Comparison of ENCODE assay signal across 24 cellular contexts in genomic region chr20:56362833-56363413, GRCh38. TPM values are rescaled to one million over a fixed set of nuclear protein-coding genes. Genes with fewer than 3 reads are reported as not detected.
DNase-seq lines count a peak whose midpoint lies in the region; ATAC-seq, FAIRE-seq and TF ChIP-seq lines count a peak whose summit lies in the region.
"Had no signal": no experiment of that assay in that cellular context is flagged by ENCODE, and none has a peak within 500 bp of the region (broad histone marks: within the 10 kb centered on the region; RNA-seq: fewer than 3 reads in every experiment).

No MANE protein-coding gene starts in this region.

- H3K4me3 ChIP-seq in K562: peak overlapping the region; percentile 1; the same call in 1 of the 2 replicates
- H3K4me3 ChIP-seq: cardiac muscle cell, esophagus squamous epithelium, tibial nerve had no signal

- peaks cover 61% of the 10 kb centered on the region for H3K79me2 ChIP-seq in K562 (ENCODE audit: control insufficient read depth, insufficient read depth, low read length)

- H3K27ac ChIP-seq in K562 (ENCODE audit: extremely low read depth, low read depth, low read length): peak overlapping the region; percentile 81
- H3K27ac ChIP-seq: cardiac muscle cell, esophagus squamous epithelium had no signal

- H3K9ac ChIP-seq in K562 (ENCODE audit: insufficient read depth in 1 of 2, low read depth in 2 of 2, low read length in 2 of 2): peak overlapping the region; percentile 75 to 81

- no peak for TF ChIP-seq CTCF in K562 (IDR thresholded peaks at IDR 0.05 in 2 of 3, conservative IDR thresholded peaks at IDR 0.05 in 1 of 3; ENCODE audit: insufficient read depth in 2 of 3, low read depth in 1 of 3, low read length in 3 of 3)

- H3K36me3 Mint-ChIP-seq in activated naive CD4-positive, alpha-beta T cell treated with anti-CD3 and anti-CD28 coated beads, Interleukin-2, amount 50 U/mL, for 72 hours: peaks cover 0 to 5% of the 10 kb centered on the region in 2 donors
- peaks cover 11% of the 10 kb centered on the region for H3K36me3 Mint-ChIP-seq in activated naive CD4-positive, alpha-beta T cell treated with anti-CD3 and anti-CD28 coated beads, Interleukin-2, amount 10 ng/mL, durations not matched to agents 7 days and 5 days

- CTCF ChIA-PET in K562 (lab: Yijun Ruan, JAX; ENCODE audit: low intra/inter-chr PET ratio): no interaction called here
- CTCF ChIA-PET in activated naive CD4-positive, alpha-beta T cell treated with anti-CD3 and anti-CD28 coated beads, Interleukin-2, amount 10 ng/mL, durations not matched to agents 7 days and 5 days (lab: Charles Lee): no interaction called here

- H2AFZ ChIP-seq in K562 (ENCODE audit: low read depth, low read length): peak overlapping the region; percentile 58

- H3K4me2 ChIP-seq in K562 (ENCODE audit: insufficient read depth, low read length): peak overlapping the region; percentile 90

- POLR2A ChIA-PET in K562 (lab: Yijun Ruan, JAX): interaction anchor here (0.6 to 2.3 kb wide), 9 partner anchors 9 to 222 kb away, joined by 3 to 9 read pairs (median 3); partner anchors contain the start of genes AURKA, CASS4 and CSTF1

- H3K9me1 ChIP-seq in K562 (ENCODE audit: control insufficient read depth, insufficient read depth, low read length): no peaks in the 10 kb centered on the region

- H3K36me3 ChIP-seq in K562 (ENCODE audit: control insufficient read depth, insufficient read depth, low read length): peaks cover 51% of the 10 kb centered on the region

- H3K9me3 ChIP-seq in K562 (replicated peaks; ENCODE audit: control insufficient read depth, insufficient read depth, low read depth, low read length): no peaks in the 10 kb centered on the region
- H3K9me3 ChIP-seq: esophagus squamous epithelium, tibial nerve had no signal

- peak; percentile 68 for ATAC-seq in K562
- no peak for ATAC-seq in activated naive CD4-positive, alpha-beta T cell treated with anti-CD3 and anti-CD28 coated beads, Interleukin-2, amount 50 U/mL, for 72 hours
- ATAC-seq: right cardiac atrium; stimulated activated naive B cell treated with anti-CD40 and anti-IgM and Interleukin-4, amounts not matched to agents 10 μg/mL and 1 μg/mL and 100 μg/mL, for 72 hours had no signal

- DNase-seq in CMK (ENCODE audit: low read depth) (peak; percentile 87), HTR-8/SVneo (ENCODE audit: insufficient read length, low spot score) (peak; percentile 38), K562 (ENCODE audit: extremely low read depth in 1 of 4, low spot score in 3 of 4) (peak; percentile 93 to 98 (median 96)), left kidney (ENCODE audit: low read depth, low spot score) (peak; percentile 45), AG08396 (ENCODE audit: low spot score) (no peak)
- no peak for DNase-seq in activated naive CD4-positive, alpha-beta T cell treated with anti-CD3 and anti-CD28 coated beads, Interleukin-2, amount 50 U/mL, for 72 hours (ENCODE audit: low spot score in 2 of 2)
- DNase-seq in activated naive CD4-positive, alpha-beta T cell treated with anti-CD3 and anti-CD28 coated beads, Interleukin-2, amount 10 ng/mL, durations not matched to agents 7 days and 5 days: no peak
- DNase-seq in stimulated activated CD4-positive, alpha-beta T cell treated with anti-CD3 and anti-CD28 coated beads, Interleukin-4, amount 100 ng/mL, for 24 hours: no peak
- DNase-seq: activated CD4-positive, alpha-beta T cell treated with anti-CD3 and anti-CD28 coated beads, Interleukin-2, amount 10 ng/mL, durations not matched to agents 7 days and 5 days; activated CD8-positive, alpha-beta memory T cell treated with anti-CD3 and anti-CD28 coated beads, Interleukin-2, amount 50 U/mL, for 4 hours; activated effector memory CD4-positive, alpha-beta T cell treated with Interleukin-2 at 50 U/mL for 16 hours; CD4-positive, CD25-positive, alpha-beta regulatory T cell; DND-41; esophagus squamous epithelium; NCI-H1436; NCI-H2227 treated with DMSO at 0.1 percent for 48 hours; NK-92 treated with Interleukin-12 subunit alpha and Interleukin-12 subunit beta, amount 100 ng/mL, for 24 hours; occipital lobe; right cardiac atrium; RPMI8226; stimulated activated naive B cell treated with anti-CD40 and anti-IgM and Interleukin-4, amounts not matched to agents 10 μg/mL and 1 μg/mL and 100 μg/mL, for 72 hours had no signal

- peaks cover 4% of the 10 kb centered on the region for H3K27me3 Mint-ChIP-seq in activated naive CD4-positive, alpha-beta T cell treated with anti-CD3 and anti-CD28 coated beads, Interleukin-2, amount 10 ng/mL, durations not matched to agents 7 days and 5 days
- H3K27me3 Mint-ChIP-seq: CD4-positive, CD25-positive, alpha-beta regulatory T cell had no signal

- H3K4me3 Mint-ChIP-seq in activated naive CD4-positive, alpha-beta T cell treated with anti-CD3 and anti-CD28 coated beads, Interleukin-2, amount 10 ng/mL, durations not matched to agents 7 days and 5 days: no peak overlapping the region
- H3K4me3 Mint-ChIP-seq: activated CD4-positive, alpha-beta T cell treated with anti-CD3 and anti-CD28 coated beads, Interleukin-2, amount 10 ng/mL, durations not matched to agents 7 days and 5 days; stimulated activated naive B cell treated with anti-CD40 and anti-IgM and Interleukin-4, amounts not matched to agents 10 μg/mL and 1 μg/mL and 100 μg/mL, for 72 hours had no signal

- no TSS peak for BruUV-seq in K562 (replicated peaks; lab: Mats Ljungman, UMichigan)

- intact Hi-C loops in K562 (cut with micrococcal nuclease): loop anchor here (1.0 to 2.0 kb wide), 2 partner anchors 29 to 50 kb away; partner anchors contain the start of genes AURKA, CASS4 and CSTF1

- H3K27ac Mint-ChIP-seq in activated naive CD4-positive, alpha-beta T cell treated with anti-CD3 and anti-CD28 coated beads, Interleukin-2, amount 50 U/mL, for 72 hours: peak overlapping the region in 1 of 2 donors; percentile 44
- no peak overlapping the region for H3K27ac Mint-ChIP-seq in activated naive CD4-positive, alpha-beta T cell treated with anti-CD3 and anti-CD28 coated beads, Interleukin-2, amount 10 ng/mL, durations not matched to agents 7 days and 5 days
- H3K27ac Mint-ChIP-seq: activated CD4-positive, alpha-beta T cell treated with anti-CD3 and anti-CD28 coated beads, Interleukin-2, amount 10 ng/mL, durations not matched to agents 7 days and 5 days; CD4-positive, CD25-positive, alpha-beta regulatory T cell; stimulated activated naive B cell treated with anti-CD40 and anti-IgM and Interleukin-4, amounts not matched to agents 10 μg/mL and 1 μg/mL and 100 μg/mL, for 72 hours had no signal

- peak; percentile 96 for TF ChIP-seq EP300 in K562 (IDR thresholded peaks at IDR 0.05; ENCODE audit: low read length)

- no peaks in the 10 kb centered on the region for H3K27me3 ChIP-seq in K562 (ENCODE audit: control insufficient read depth in 2 of 2, insufficient read depth in 2 of 2, low read length in 2 of 2)
- H3K27me3 ChIP-seq: cardiac muscle cell, esophagus squamous epithelium, tibial nerve had no signal

- H3K9me3 Mint-ChIP-seq in activated naive CD4-positive, alpha-beta T cell treated with anti-CD3 and anti-CD28 coated beads, Interleukin-2, amount 50 U/mL, for 72 hours: no peaks in the 10 kb centered on the region
- H3K9me3 Mint-ChIP-seq in activated naive CD4-positive, alpha-beta T cell treated with anti-CD3 and anti-CD28 coated beads, Interleukin-2, amount 10 ng/mL, durations not matched to agents 7 days and 5 days: no peaks in the 10 kb centered on the region
- H3K9me3 Mint-ChIP-seq: activated CD4-positive, alpha-beta T cell treated with anti-CD3 and anti-CD28 coated beads, Interleukin-2, amount 10 ng/mL, durations not matched to agents 7 days and 5 days; CD4-positive, CD25-positive, alpha-beta regulatory T cell; stimulated activated naive B cell treated with anti-CD40 and anti-IgM and Interleukin-4, amounts not matched to agents 10 μg/mL and 1 μg/mL and 100 μg/mL, for 72 hours had no signal

- no peaks in the 10 kb centered on the region for H4K20me1 ChIP-seq in K562 (replicated peaks; ENCODE audit: control insufficient read depth, insufficient read depth, low read length)

- 1% methylated on average over 8 of the region's 8 CpGs for WGBS in K562 (ENCODE audit: insufficient coverage, low coverage, missing lambda C conversion rate)

- in situ Hi-C loops in K562 (cut with MboI): loop anchor here (25.0 kb wide), 1 partner anchor 1276 kb away; no protein-coding TSS in a partner anchor

- TF ChIP-seq RAD21 in K562 (CRISPR knock-in tag; conservative IDR thresholded peaks at IDR 0.05 in 1 of 2, IDR thresholded peaks at IDR 0.05 in 1 of 2): no peak

- no peak for FAIRE-seq in HTR-8/SVneo (lab: Jason Lieb, UNC)
- FAIRE-seq in K562 (lab: Jason Lieb, UNC): peak; percentile 94
- FAIRE-seq: GM18507 had no signal

- no peak for TF ChIP-seq POLR2A in K562 (conservative IDR thresholded peaks at IDR 0.05)

- H3K4me1 Mint-ChIP-seq in activated naive CD4-positive, alpha-beta T cell treated with anti-CD3 and anti-CD28 coated beads, Interleukin-2, amount 10 ng/mL, durations not matched to agents 7 days and 5 days: peaks cover 15% of the 10 kb centered on the region

- peaks cover 36 to 55% of the 10 kb centered on the region in 2 experiments for H3K4me1 ChIP-seq in K562 (replicated peaks in 1 of 2; ENCODE audit: control insufficient read depth in 2 of 2, insufficient read depth in 2 of 2, low read length in 2 of 2)

RNA-seq across cellular contexts. Expression of gene FAM210B, which starts 4.1 kb away (rescaled TPM):
- 34.2 and 45.4 TPM in 2 replicates for total RNA-seq in K562 (2011; cell fraction: chromatin; rRNA removed; ENCODE audit: low replicate concordance)
- total RNA-seq in K562 (2011; cell fraction: nucleolus; rRNA removed): 42.5 and 44.3 TPM in 2 replicates
- 54.1 and 75.7 TPM in 2 replicates for total RNA-seq in K562 (2011; cell fraction: nucleoplasm; rRNA removed)
- total RNA-seq in K562 (2014; rRNA removed) (42.1 and 45.8 TPM in 2 replicates), K562 (2014; rRNA removed; fragmentation: Illumina TruSeq; extraction: Trizol) (58.1 and 61.2 TPM in 2 replicates), K562 (2015; rRNA removed; fragmentation: Illumina TruSeq; extraction: Trizol) (37.5 and 39.0 TPM in 2 replicates), K562 (2021) (47.6 and 53.9 TPM in 2 replicates)
- polyA plus RNA-seq in K562 (2011; rRNA removed) (69.9 and 87.3 TPM in 2 replicates), K562 (2014; fragmentation: Illumina TruSeq; extraction: Trizol) (69.3 and 83.3 TPM in 2 replicates), K562 (2014; fragmentation: Nextera tagmentation; extraction: Ambion mirVana) (10 to 100 TPM; 12.1 to 21.4 TPM), K562 (2014; rRNA removed) (56.0 and 60.7 TPM in 2 replicates)
- 37.8 and 50.3 TPM in 2 replicates for polyA plus RNA-seq in K562 (2011; cell fraction: cytosol; rRNA removed)
- 22.8 and 26.7 TPM in 2 replicates for polyA plus RNA-seq in K562 (2011; cell fraction: nucleus; rRNA removed)
- 44.3 and 72.0 TPM in 2 replicates for polyA plus RNA-seq in K562 (2012)
- 46.0 and 53.8 TPM in 2 replicates for polyA minus RNA-seq in K562 (2011; rRNA and poly(A)+ RNA removed)
- polyA minus RNA-seq in K562 (2011; cell fraction: cytosol; rRNA and poly(A)+ RNA removed): 20.9 and 25.4 TPM in 2 replicates
- polyA minus RNA-seq in K562 (2011; cell fraction: nucleus; rRNA and poly(A)+ RNA removed): 19.5 and 23.7 TPM in 2 replicates
- total RNA-seq in activated naive CD4-positive, alpha-beta T cell treated with anti-CD3 and anti-CD28 coated beads, Interleukin-2, amount 50 U/mL, for 72 hours: 1 to 10 TPM; 5.8 to 6.3 TPM

RNA-seq across cellular contexts. Expression of gene AURKA, which starts 29.1 kb away (rescaled TPM):
- 35.2 and 46.4 TPM in 2 replicates for total RNA-seq in K562 (2011; cell fraction: chromatin; rRNA removed; ENCODE audit: low replicate concordance)
- 29.4 and 33.6 TPM in 2 replicates for total RNA-seq in K562 (2011; cell fraction: nucleolus; rRNA removed)
- 34.9 and 36.8 TPM in 2 replicates for total RNA-seq in K562 (2011; cell fraction: nucleoplasm; rRNA removed)
- total RNA-seq in K562 (2014; rRNA removed): 72.7 and 78.4 TPM in 2 replicates
- total RNA-seq in K562 (2014; rRNA removed; fragmentation: Illumina TruSeq; extraction: Trizol): 113 and 126 TPM in 2 replicates
- 102 and 105 TPM in 2 replicates for total RNA-seq in K562 (2015; rRNA removed; fragmentation: Illumina TruSeq; extraction: Trizol)
- total RNA-seq in K562 (2021): 97.4 and 101 TPM in 2 replicates
- 112 and 148 TPM in 2 replicates for polyA plus RNA-seq in K562 (2011; rRNA removed)
- polyA plus RNA-seq in K562 (2011; cell fraction: cytosol; rRNA removed): 82.8 and 98.1 TPM in 2 replicates
- polyA plus RNA-seq in K562 (2011; cell fraction: nucleus; rRNA removed): 52.9 and 65.0 TPM in 2 replicates
- 70.5 and 75.3 TPM in 2 replicates for polyA plus RNA-seq in K562 (2012)
- polyA plus RNA-seq in K562 (2014; fragmentation: Illumina TruSeq; extraction: Trizol): 128 and 162 TPM in 2 replicates
- 100 to 1,000 TPM; 130 to 153 TPM for polyA plus RNA-seq in K562 (2014; fragmentation: Nextera tagmentation; extraction: Ambion mirVana)
- polyA plus RNA-seq in K562 (2014; rRNA removed): 105 and 106 TPM in 2 replicates
- polyA minus RNA-seq in K562 (2011; rRNA and poly(A)+ RNA removed): 99.4 and 104 TPM in 2 replicates
- 43.0 and 57.1 TPM in 2 replicates for polyA minus RNA-seq in K562 (2011; cell fraction: cytosol; rRNA and poly(A)+ RNA removed)
- 16.3 and 31.1 TPM in 2 replicates for polyA minus RNA-seq in K562 (2011; cell fraction: nucleus; rRNA and poly(A)+ RNA removed)
- 100 to 1,000 TPM in 1 of 2 donors, 10 to 100 TPM in 1; 93.0 to 130 TPM for total RNA-seq in activated naive CD4-positive, alpha-beta T cell treated with anti-CD3 and anti-CD28 coated beads, Interleukin-2, amount 50 U/mL, for 72 hours

RNA-seq across cellular contexts. Expression of gene CSTF1, which starts 29.5 kb away (rescaled TPM):
- total RNA-seq in K562 (2011; cell fraction: chromatin; rRNA removed; ENCODE audit: low replicate concordance): 81.3 and 104 TPM in 2 replicates
- 51.9 and 54.7 TPM in 2 replicates for total RNA-seq in K562 (2011; cell fraction: nucleolus; rRNA removed)
- total RNA-seq in K562 (2011; cell fraction: nucleoplasm; rRNA removed): 67.5 and 68.8 TPM in 2 replicates
- 30.8 and 36.3 TPM in 2 replicates for total RNA-seq in K562 (2014; rRNA removed)
- total RNA-seq in K562 (2014; rRNA removed; fragmentation: Illumina TruSeq; extraction: Trizol): 53.4 and 55.2 TPM in 2 replicates
- total RNA-seq in K562 (2015; rRNA removed; fragmentation: Illumina TruSeq; extraction: Trizol): 43.7 and 45.6 TPM in 2 replicates
- 44.4 and 48.9 TPM in 2 replicates for total RNA-seq in K562 (2021)
- 76.6 and 92.5 TPM in 2 replicates for polyA plus RNA-seq in K562 (2011; rRNA removed)
- polyA plus RNA-seq in K562 (2011; cell fraction: cytosol; rRNA removed): 77.7 and 92.2 TPM in 2 replicates
- polyA plus RNA-seq in K562 (2011; cell fraction: nucleus; rRNA removed): 81.7 and 87.2 TPM in 2 replicates
- polyA plus RNA-seq in K562 (2012): 31.3 and 43.1 TPM in 2 replicates
- polyA plus RNA-seq in K562 (2014; fragmentation: Illumina TruSeq; extraction: Trizol): 48.1 and 56.6 TPM in 2 replicates
- polyA plus RNA-seq in K562 (2014; fragmentation: Nextera tagmentation; extraction: Ambion mirVana): 100 to 1,000 TPM in 1 of 2 experiments, 10 to 100 TPM in 1; 74.1 to 110 TPM
- 33.5 and 40.7 TPM in 2 replicates for polyA plus RNA-seq in K562 (2014; rRNA removed)
- polyA minus RNA-seq in K562 (2011; rRNA and poly(A)+ RNA removed): 157 and 159 TPM in 2 replicates
- polyA minus RNA-seq in K562 (2011; cell fraction: cytosol; rRNA and poly(A)+ RNA removed): 48.8 and 68.1 TPM in 2 replicates
- 30.7 and 57.5 TPM in 2 replicates for polyA minus RNA-seq in K562 (2011; cell fraction: nucleus; rRNA and poly(A)+ RNA removed)
- 10 to 100 TPM; 68.5 to 88.7 TPM for total RNA-seq in activated naive CD4-positive, alpha-beta T cell treated with anti-CD3 and anti-CD28 coated beads, Interleukin-2, amount 50 U/mL, for 72 hours

RNA-seq across cellular contexts. Expression of gene CASS4, which starts 49.1 kb away (rescaled TPM):
- total RNA-seq in K562 (2011; cell fraction: chromatin; rRNA removed; ENCODE audit: low replicate concordance): 63.3 and 67.4 TPM in 2 replicates
- 45.1 and 50.9 TPM in 2 replicates for total RNA-seq in K562 (2011; cell fraction: nucleolus; rRNA removed)
- 43.0 and 48.2 TPM in 2 replicates for total RNA-seq in K562 (2011; cell fraction: nucleoplasm; rRNA removed)
- total RNA-seq in K562 (2014; rRNA removed) (26.7 and 27.1 TPM in 2 replicates), K562 (2014; rRNA removed; fragmentation: Illumina TruSeq; extraction: Trizol) (23.4 and 29.3 TPM in 2 replicates), K562 (2015; rRNA removed; fragmentation: Illumina TruSeq; extraction: Trizol) (25.3 and 25.6 TPM in 2 replicates), K562 (2021) (27.8 and 36.8 TPM in 2 replicates)
- polyA plus RNA-seq in K562 (2011; rRNA removed) (53.2 and 53.8 TPM in 2 replicates), K562 (2014; fragmentation: Illumina TruSeq; extraction: Trizol) (35.3 and 41.6 TPM in 2 replicates), K562 (2014; fragmentation: Nextera tagmentation; extraction: Ambion mirVana) (1 to 10 TPM; 8.1 to 8.8 TPM), K562 (2014; rRNA removed) (21.7 and 30.0 TPM in 2 replicates)
- 52.4 and 52.9 TPM in 2 replicates for polyA plus RNA-seq in K562 (2011; cell fraction: cytosol; rRNA removed)
- polyA plus RNA-seq in K562 (2011; cell fraction: nucleus; rRNA removed): 28.9 and 33.6 TPM in 2 replicates
- polyA plus RNA-seq in K562 (2012): 18.6 and 19.4 TPM in 2 replicates
- polyA minus RNA-seq in K562 (2011; rRNA and poly(A)+ RNA removed): 56.7 and 57.5 TPM in 2 replicates
- polyA minus RNA-seq in K562 (2011; cell fraction: cytosol; rRNA and poly(A)+ RNA removed): 39.3 and 40.1 TPM in 2 replicates
- 26.0 and 37.0 TPM in 2 replicates for polyA minus RNA-seq in K562 (2011; cell fraction: nucleus; rRNA and poly(A)+ RNA removed)
- 1 to 10 TPM; 5.1 to 6.5 TPM for total RNA-seq in activated naive CD4-positive, alpha-beta T cell treated with anti-CD3 and anti-CD28 coated beads, Interleukin-2, amount 50 U/mL, for 72 hours
- polyA plus RNA-seq: cardiac muscle cell had no signal

Comparison
In these comparisons a context has a peak if more than half of its experiments do, and no peak if none do; other contexts are left out.
1. DNase-seq: peak in CMK (single experiment), HTR-8/SVneo (single experiment), K562 (4 of 4) and left kidney (single experiment); none in AG08396 (single experiment), activated naive CD4-positive, alpha-beta T cell treated with anti-CD3 and anti-CD28 coated beads, Interleukin-2, amount 50 U/mL, for 72 hours (0 of 2), activated naive CD4-positive, alpha-beta T cell treated with anti-CD3 and anti-CD28 coated beads, Interleukin-2, amount 10 ng/mL, durations not matched to agents 7 days and 5 days (single experiment) and stimulated activated CD4-positive, alpha-beta T cell treated with anti-CD3 and anti-CD28 coated beads, Interleukin-4, amount 100 ng/mL, for 24 hours (single experiment).
2. RNA of gene FAM210B, which starts 4.1 kb away (total RNA-seq): 34.2 to 75.7 TPM in K562; 5.8 to 6.3 TPM in activated naive CD4-positive, alpha-beta T cell treated with anti-CD3 and anti-CD28 coated beads, Interleukin-2, amount 50 U/mL, for 72 hours; every median in the first group is over 4 times any median in the second.